17 cellular contexts compared by ENCODE assay signal in the genomic region with DNA sequence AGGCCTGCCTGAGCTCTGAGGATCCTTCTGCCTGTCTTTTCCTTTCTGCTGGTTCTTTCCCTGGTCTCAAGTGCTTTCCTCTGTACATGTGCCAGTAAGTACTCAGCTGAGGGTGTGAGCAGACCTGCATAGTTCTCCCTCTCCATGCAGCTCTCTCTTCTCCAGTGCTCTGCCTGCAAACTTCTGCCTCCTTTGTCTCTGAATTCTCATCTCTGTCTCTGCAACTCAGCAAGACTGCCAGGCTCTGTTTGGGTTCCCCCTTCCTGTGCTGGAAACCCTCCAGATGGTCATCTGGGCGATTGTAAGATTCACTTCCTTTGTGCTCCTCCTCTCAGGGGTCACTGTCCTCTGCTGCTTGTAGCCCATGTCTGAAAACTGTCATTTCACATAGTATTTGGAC.
DNase-seq lines count a peak whose midpoint lies in the region; ATAC-seq and TF ChIP-seq lines count a peak whose summit lies in the region.
"Had no signal": no experiment of that assay in that cellular context is flagged by ENCODE, and none has a peak within 500 bp of the region (broad histone marks: within the 10 kb centered on the region; RNA-seq: fewer than 3 reads in every experiment).

No MANE protein-coding gene starts in this region.

- peaks cover 18% of the 10 kb centered on the region for H3K4me1 ChIP-seq in lower lobe of right lung
- H3K4me1 ChIP-seq in SJCRH30 = no peaks in the 10 kb centered on the region
- H3K4me1 ChIP-seq: uterus had no signal

- intact Hi-C loops in lower lobe of right lung (cut with DNase I) = no loop called here

- no peak overlapping the region for H3K27ac ChIP-seq in lower lobe of right lung
- H3K27ac ChIP-seq in SJCRH30 = no peak overlapping the region
- H3K27ac ChIP-seq: uterus had no signal

- H3K4me3 ChIP-seq in choroid plexus epithelial cell (ENCODE audit: low read depth, low read length) (no peak overlapping the region), lower lobe of right lung (no peak overlapping the region), SJCRH30 (no peak overlapping the region)
- H3K4me3 ChIP-seq: uterus had no signal

- H3K9me3 ChIP-seq in lower lobe of right lung (no peaks in the 10 kb centered on the region), SJCRH30 (replicated peaks) (no peaks in the 10 kb centered on the region)
- H3K9me3 ChIP-seq: uterus had no signal

- H3K27me3 ChIP-seq in lower lobe of right lung (ENCODE audit: low read depth) (no peaks in the 10 kb centered on the region), SJCRH30 (no peaks in the 10 kb centered on the region)
- H3K27me3 ChIP-seq: uterus had no signal

- ATAC-seq in lower lobe of right lung (peak; percentile 84 to 93), HG02970 (IDR thresholded peaks at IDR 0.05; ENCODE audit: low FRiP score, unreplicated experiment) (no peak)
- ATAC-seq: activated CD4-positive, alpha-beta T cell treated with anti-CD3 and anti-CD28 coated beads for 36 hours; stimulated activated naive B cell treated with anti-CD40 and anti-IgM and Interleukin-4, amounts not matched to agents 10 μg/mL and 1 μg/mL and 100 μg/mL, for 72 hours had no signal

- DNase-seq in A172 (ENCODE audit: low spot score) (peak; percentile 22), HCEC 1CT (peak; percentile 21), choroid plexus epithelial cell (ENCODE audit: low read depth) (peak; percentile 26), lower lobe of right lung (no peak), NCI-H526 treated with DMSO at 0.1 percent for 48 hours (lab: John Stamatoyannopoulos, UW) (no peak), NCI-H345 treated with DMSO at 0.1 percent for 48 hours (lab: John Stamatoyannopoulos, UW; ENCODE audit: unreplicated experiment) (no peak), SJCRH30 (no peak)
- DNase-seq: activated CD4-positive, alpha-beta T cell treated with anti-CD3 and anti-CD28 coated beads for 36 hours; activated naive CD8-positive, alpha-beta T cell treated with anti-CD3 and anti-CD28 coated beads, Interleukin-2, amount 10 ng/mL, durations not matched to agents 7 days and 5 days; Calu3; H9; KG1; NCI-H1417; NCI-H446 treated with DMSO at 0.1 percent for 48 hours; stimulated activated naive B cell treated with anti-CD40 and anti-IgM and Interleukin-4, amounts not matched to agents 10 μg/mL and 1 μg/mL and 100 μg/mL, for 72 hours; uterus had no signal

- H3K36me3 ChIP-seq in lower lobe of right lung (no peaks in the 10 kb centered on the region), SJCRH30 (no peaks in the 10 kb centered on the region)
- H3K36me3 ChIP-seq: uterus had no signal

- TF ChIP-seq CTCF in choroid plexus epithelial cell (conservative IDR thresholded peaks at IDR 0.05; ENCODE audit: low read depth, low read length) (no peak), lower lobe of right lung (IDR thresholded peaks at IDR 0.05) (no peak)

Comparison
In these comparisons a context has a peak if more than half of its experiments do, and no peak if none do; other contexts are left out.
1. DNase-seq: peak in A172 (single experiment), HCEC 1CT (single experiment) and choroid plexus epithelial cell (single experiment); none in lower lobe of right lung (single experiment), NCI-H526 treated with DMSO at 0.1 percent for 48 hours (single experiment), NCI-H345 treated with DMSO at 0.1 percent for 48 hours (single experiment) and SJCRH30 (0 of 2).